Comparison of ENCODE assay signal across 1 cellular context in the genomic region with DNA sequence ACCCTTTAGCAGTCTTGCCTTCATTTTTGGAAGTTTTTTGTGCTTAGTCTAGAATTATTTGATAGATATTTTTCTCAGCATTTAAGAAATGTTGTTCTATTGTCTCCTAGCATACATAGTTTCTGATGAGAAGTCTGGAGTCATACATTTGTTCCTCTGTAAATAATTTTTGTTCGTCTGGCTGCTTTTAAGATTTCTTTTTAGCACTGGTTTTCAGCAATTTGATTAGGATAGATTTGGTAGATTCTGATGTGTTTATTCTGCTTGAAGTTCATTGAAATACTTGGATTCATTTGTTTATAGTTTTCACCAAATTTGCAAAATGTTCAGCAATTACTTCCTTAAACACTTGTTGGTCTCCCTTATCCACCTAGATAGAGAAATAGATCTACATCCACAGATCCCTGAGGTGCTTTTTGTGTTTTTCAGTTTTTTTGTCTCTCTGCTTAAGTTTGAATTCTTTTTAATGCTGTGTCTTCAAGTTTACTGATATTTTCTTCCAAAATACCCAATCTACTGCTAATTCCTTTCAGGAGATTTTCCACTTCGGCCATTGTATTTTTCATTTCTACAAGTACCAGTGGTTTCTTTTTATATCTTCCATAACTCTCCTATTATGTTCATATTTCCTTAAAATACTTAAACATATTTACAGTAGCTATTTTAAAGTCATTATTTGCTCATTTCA.
TF ChIP-seq lines count a peak whose summit lies in the region.

No MANE protein-coding gene starts in this region.

TF ChIP-seq in HEK293, 187 proteins besides CTCF, POLR2A, EP300 and RAD21 (continued from another document):
- TF ChIP-seq, protein P1, sequence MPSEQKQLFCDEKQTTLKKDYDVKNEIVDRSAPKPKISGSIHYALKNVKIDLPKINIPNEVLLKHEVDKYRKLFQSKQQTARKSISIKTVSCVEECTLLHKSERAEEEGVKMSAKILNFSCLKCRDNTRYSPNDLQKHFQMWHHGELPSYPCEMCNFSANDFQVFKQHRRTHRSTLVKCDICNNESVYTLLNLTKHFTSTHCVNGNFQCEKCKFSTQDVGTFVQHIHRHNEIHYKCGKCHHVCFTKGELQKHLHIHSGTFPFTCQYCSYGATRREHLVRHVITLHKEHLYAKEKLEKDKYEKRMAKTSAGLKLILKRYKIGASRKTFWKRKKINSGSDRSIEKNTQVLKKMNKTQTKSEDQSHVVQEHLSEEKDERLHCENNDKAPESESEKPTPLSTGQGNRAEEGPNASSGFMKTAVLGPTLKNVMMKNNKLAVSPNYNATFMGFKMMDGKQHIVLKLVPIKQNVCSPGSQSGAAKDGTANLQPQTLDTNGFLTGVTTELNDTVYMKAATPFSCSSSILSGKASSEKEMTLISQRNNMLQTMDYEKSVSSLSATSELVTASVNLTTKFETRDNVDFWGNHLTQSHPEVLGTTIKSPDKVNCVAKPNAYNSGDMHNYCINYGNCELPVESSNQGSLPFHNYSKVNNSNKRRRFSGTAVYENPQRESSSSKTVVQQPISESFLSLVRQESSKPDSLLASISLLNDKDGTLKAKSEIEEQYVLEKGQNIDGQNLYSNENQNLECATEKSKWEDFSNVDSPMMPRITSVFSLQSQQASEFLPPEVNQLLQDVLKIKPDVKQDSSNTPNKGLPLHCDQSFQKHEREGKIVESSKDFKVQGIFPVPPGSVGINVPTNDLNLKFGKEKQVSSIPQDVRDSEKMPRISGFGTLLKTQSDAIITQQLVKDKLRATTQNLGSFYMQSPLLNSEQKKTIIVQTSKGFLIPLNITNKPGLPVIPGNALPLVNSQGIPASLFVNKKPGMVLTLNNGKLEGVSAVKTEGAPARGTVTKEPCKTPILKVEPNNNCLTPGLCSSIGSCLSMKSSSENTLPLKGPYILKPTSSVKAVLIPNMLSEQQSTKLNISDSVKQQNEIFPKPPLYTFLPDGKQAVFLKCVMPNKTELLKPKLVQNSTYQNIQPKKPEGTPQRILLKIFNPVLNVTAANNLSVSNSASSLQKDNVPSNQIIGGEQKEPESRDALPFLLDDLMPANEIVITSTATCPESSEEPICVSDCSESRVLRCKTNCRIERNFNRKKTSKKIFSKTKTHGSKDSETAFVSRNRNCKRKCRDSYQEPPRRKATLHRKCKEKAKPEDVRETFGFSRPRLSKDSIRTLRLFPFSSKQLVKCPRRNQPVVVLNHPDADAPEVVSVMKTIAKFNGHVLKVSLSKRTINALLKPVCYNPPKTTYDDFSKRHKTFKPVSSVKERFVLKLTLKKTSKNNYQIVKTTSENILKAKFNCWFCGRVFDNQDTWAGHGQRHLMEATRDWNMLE (tag by site-specific recombination; conservative IDR thresholded peaks at IDR 0.05; ENCODE audit: low read depth), result no peak
- 0 out of 2 replicates have a peak, but pooled peaks have one; percentile 18 for TF ChIP-seq ZNF585B (tag by site-specific recombination; IDR thresholded peaks at IDR 0.05)
- TF ChIP-seq, protein P2, sequence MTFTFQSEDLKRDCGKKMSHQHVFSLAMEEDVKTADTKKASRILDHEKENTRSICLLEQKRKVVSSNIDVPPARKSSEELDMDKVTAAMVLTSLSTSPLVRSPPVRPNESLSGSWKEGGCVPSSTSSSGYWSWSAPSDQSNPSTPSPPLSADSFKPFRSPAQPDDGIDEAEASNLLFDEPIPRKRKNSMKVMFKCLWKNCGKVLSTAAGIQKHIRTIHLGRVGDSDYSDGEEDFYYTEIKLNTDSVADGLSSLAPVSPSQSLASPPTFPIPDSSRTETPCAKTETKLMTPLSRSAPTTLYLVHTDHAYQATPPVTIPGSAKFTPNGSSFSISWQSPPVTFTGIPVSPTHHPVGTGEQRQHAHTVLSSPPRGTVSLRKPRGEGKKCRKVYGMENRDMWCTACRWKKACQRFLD (tag by site-specific recombination; IDR thresholded peaks at IDR 0.05), result no peak
- TF ChIP-seq ZNF549 (tag by site-specific recombination; IDR thresholded peaks at IDR 0.05), result no peak
- TF ChIP-seq ZNF776 (tag by site-specific recombination; IDR thresholded peaks at IDR 0.05; ENCODE audit: borderline replicate concordance), result no peak
- TF ChIP-seq ZNF174 (tag by site-specific recombination; IDR thresholded peaks at IDR 0.05), result no peak
TF ChIP-seq in HEK293: peak in this region for 4.
